21 cellular contexts compared by ENCODE assay signal in genomic region chr14:33734387-33734786, GRCh38.
"Had no signal": no experiment of that assay in that cellular context is flagged by ENCODE, and none has a peak within 500 bp of the region (broad histone marks: within the 10 kb centered on the region; RNA-seq: fewer than 3 reads in every experiment).

No MANE protein-coding gene starts in this region.

- H3K27ac Mint-ChIP-seq: activated B cell treated with CpG ODN at 0.5 μM for 24 hours; activated CD4-positive, alpha-beta T cell treated with anti-CD3 and anti-CD28 coated beads, Interleukin-2, amount 10 ng/mL, durations not matched to agents 7 days and 5 days; activated T-helper 1 cell treated with anti-CD3 and anti-CD28 coated beads, Interleukin-12 subunit alpha, Interleukin-12 subunit beta, Interleukin-2, Interleukin-4 antibody, amounts not matched to agents 30 ng/mL and 10 ng/mL and 1 ng/mL, durations not matched to agents 14 hours and 24 hours and 36 hours; memory B cell; naive B cell; neural progenitor cell had no signal

- ATAC-seq: gastroesophageal sphincter, heart left ventricle, mucosa of descending colon, psoas muscle, right lobe of liver had no signal

- H3K4me3 ChIP-seq: adrenal gland, breast epithelium, esophagus muscularis mucosa, gastroesophageal sphincter, heart left ventricle, mucosa of descending colon, neural progenitor cell, psoas muscle, right lobe of liver, thoracic aorta, upper lobe of left lung had no signal

- DNase-seq: activated B cell treated with CpG ODN at 0.5 μM for 24 hours; activated CD4-positive, alpha-beta T cell treated with anti-CD3 and anti-CD28 coated beads, Interleukin-2, amount 10 ng/mL, durations not matched to agents 7 days and 5 days; activated CD8-positive, alpha-beta memory T cell treated with anti-CD3 and anti-CD28 coated beads, Interleukin-2, amount 50 U/mL, for 4 hours; adrenal gland; cortex of kidney; effector CD8-positive, alpha-beta T cell; heart left ventricle; mucosa of descending colon; naive B cell; psoas muscle; right lobe of liver; small intestine; stimulated activated CD4-positive, alpha-beta T cell treated with anti-CD3 and anti-CD28 coated beads, Interleukin-4, amount 100 ng/mL, for 1 hour; upper lobe of left lung had no signal

- H3K4me1 ChIP-seq: adrenal gland, breast epithelium, esophagus muscularis mucosa, gastroesophageal sphincter, heart left ventricle, psoas muscle, right lobe of liver, upper lobe of left lung had no signal

- H3K4me3 Mint-ChIP-seq: activated B cell treated with CpG ODN at 0.5 μM for 24 hours; activated CD4-positive, alpha-beta T cell treated with anti-CD3 and anti-CD28 coated beads, Interleukin-2, amount 10 ng/mL, durations not matched to agents 7 days and 5 days; activated T-helper 1 cell treated with anti-CD3 and anti-CD28 coated beads, Interleukin-12 subunit alpha, Interleukin-12 subunit beta, Interleukin-2, Interleukin-4 antibody, amounts not matched to agents 30 ng/mL and 10 ng/mL and 1 ng/mL, durations not matched to agents 14 hours and 24 hours and 36 hours; memory B cell; neural progenitor cell had no signal

- H3K36me3 ChIP-seq: adrenal gland, breast epithelium, heart left ventricle, neural progenitor cell, right lobe of liver, thoracic aorta, upper lobe of left lung had no signal

- H3K4me2 ChIP-seq: neural progenitor cell had no signal

- H3K36me3 Mint-ChIP-seq: memory B cell, naive B cell had no signal

- H3K27me3 ChIP-seq: adrenal gland, breast epithelium, esophagus muscularis mucosa, gastroesophageal sphincter, heart left ventricle, neural progenitor cell, right lobe of liver, upper lobe of left lung had no signal

- H3K9me3 Mint-ChIP-seq: activated B cell treated with CpG ODN at 0.5 μM for 24 hours; activated CD4-positive, alpha-beta T cell treated with anti-CD3 and anti-CD28 coated beads, Interleukin-2, amount 10 ng/mL, durations not matched to agents 7 days and 5 days; activated T-helper 1 cell treated with anti-CD3 and anti-CD28 coated beads, Interleukin-12 subunit alpha, Interleukin-12 subunit beta, Interleukin-2, Interleukin-4 antibody, amounts not matched to agents 30 ng/mL and 10 ng/mL and 1 ng/mL, durations not matched to agents 14 hours and 24 hours and 36 hours; memory B cell; naive B cell; neural progenitor cell had no signal

- H3K9ac ChIP-seq: neural progenitor cell had no signal

- H3K27me3 Mint-ChIP-seq: activated B cell treated with CpG ODN at 0.5 μM for 24 hours; activated CD4-positive, alpha-beta T cell treated with anti-CD3 and anti-CD28 coated beads, Interleukin-2, amount 10 ng/mL, durations not matched to agents 7 days and 5 days; memory B cell had no signal

- H3K4me1 Mint-ChIP-seq: activated B cell treated with CpG ODN at 0.5 μM for 24 hours; activated CD4-positive, alpha-beta T cell treated with anti-CD3 and anti-CD28 coated beads, Interleukin-2, amount 10 ng/mL, durations not matched to agents 7 days and 5 days; memory B cell; naive B cell had no signal

- H2AFZ ChIP-seq: neural progenitor cell had no signal

- H3K27ac ChIP-seq: adrenal gland, breast epithelium, esophagus muscularis mucosa, gastroesophageal sphincter, heart left ventricle, neural progenitor cell, psoas muscle, right lobe of liver, thoracic aorta, upper lobe of left lung had no signal

- H3K9me3 ChIP-seq: adrenal gland, breast epithelium, esophagus muscularis mucosa, gastroesophageal sphincter, heart left ventricle, mucosa of descending colon, psoas muscle, right lobe of liver, thoracic aorta, upper lobe of left lung had no signal
